Comparison of ENCODE assay signal across 14 cellular contexts in the genomic region with DNA sequence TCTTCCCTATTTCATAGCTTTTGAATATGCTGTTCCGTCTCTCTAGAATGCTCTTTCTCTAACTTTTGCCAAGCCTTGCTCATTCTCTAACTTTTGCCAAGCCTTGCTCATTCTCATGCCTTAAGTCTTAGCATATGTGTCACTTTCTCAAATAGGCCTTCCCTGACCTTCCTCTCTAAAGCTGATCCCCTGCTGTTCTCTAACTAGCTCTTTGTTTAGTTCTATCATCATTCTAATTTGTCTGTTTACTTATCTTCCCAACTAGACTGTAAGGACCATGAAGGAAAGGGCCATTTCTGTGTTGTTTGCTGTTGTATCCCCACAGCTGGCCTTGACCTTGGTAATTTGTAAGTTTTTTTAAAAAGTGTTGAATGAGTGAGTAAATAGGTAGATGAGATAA.
"Had no signal": no experiment of that assay in that cellular context is flagged by ENCODE, and none has a peak within 500 bp of the region (broad histone marks: within the 10 kb centered on the region; RNA-seq: fewer than 3 reads in every experiment).

No MANE protein-coding gene starts in this region.

- H3K4me3 ChIP-seq: dorsolateral prefrontal cortex, esophagus muscularis mucosa, left ventricle myocardium inferior, skin epidermis, tibial artery had no signal

- H3K27ac ChIP-seq: esophagus muscularis mucosa, left ventricle myocardium inferior, tibial artery had no signal

- H3K4me1 ChIP-seq: esophagus muscularis mucosa, left ventricle myocardium inferior, tibial artery had no signal

- FAIRE-seq: keratinocyte had no signal

- DNase-seq: activated CD4-positive, alpha-beta memory T cell treated with anti-CD3 and anti-CD28 coated beads for 36 hours; activated CD4-positive, alpha-beta T cell treated with anti-CD3 and anti-CD28 coated beads for 1 hour; activated effector memory CD4-positive, alpha-beta T cell treated with anti-CD3 and anti-CD28 coated beads, Interleukin-2, amount 50 U/mL, for 16 hours; activated T-cell treated with anti-CD3 and anti-CD28 coated beads, Interleukin-2, amount 50 U/mL, for 4 hours; amygdala; dorsolateral prefrontal cortex; foreskin fibroblast; glutamatergic neuron; left ventricle myocardium inferior; T-helper 9 cell; tibial artery had no signal

- H3K36me3 ChIP-seq: esophagus muscularis mucosa, left ventricle myocardium inferior, tibial artery had no signal

- ATAC-seq: activated T-cell treated with anti-CD3 and anti-CD28 coated beads, Interleukin-2, amount 50 U/mL, for 4 hours had no signal
